Comparison of ENCODE assay signal across 13 cellular contexts in genomic region chr4:7811536-7812190, GRCh38.
DNase-seq lines count a peak whose midpoint lies in the region; ATAC-seq and TF ChIP-seq lines count a peak whose summit lies in the region.
"Had no signal": no experiment of that assay in that cellular context is flagged by ENCODE, and none has a peak within 500 bp of the region (broad histone marks: within the 10 kb centered on the region; RNA-seq: fewer than 3 reads in every experiment).

No MANE protein-coding gene starts in this region.

- no peaks in the 10 kb centered on the region for H3K4me1 Mint-ChIP-seq in MCF 10A (ENCODE audit: insufficient read depth, unreplicated experiment)
- peaks cover 54% of the 10 kb centered on the region for H3K4me1 Mint-ChIP-seq in neural progenitor cell

- H3F3A ChIP-seq in neural progenitor cell (ENCODE audit: low read depth), result peaks cover 6% of the 10 kb centered on the region

- peaks cover 3% of the 10 kb centered on the region for H4K20me1 ChIP-seq in neural progenitor cell (ENCODE audit: low read depth)

- H3K4me3 Mint-ChIP-seq in MCF 10A (ENCODE audit: unreplicated experiment) (no peak overlapping the region), neural progenitor cell (no peak overlapping the region)
- H3K4me3 Mint-ChIP-seq: activated CD4-positive, alpha-beta memory T cell treated with anti-CD3 and anti-CD28 coated beads, Interleukin-2, amount 10 ng/mL, durations not matched to agents 7 days and 5 days had no signal

- TF ChIP-seq CTCF in breast epithelium (IDR thresholded peaks at IDR 0.05) (no peak), MCF 10A (IDR thresholded peaks at IDR 0.05; ENCODE audit: unreplicated experiment) (no peak), left ventricle myocardium inferior (IDR thresholded peaks at IDR 0.05; ENCODE audit: borderline replicate concordance) (no peak), neural progenitor cell (IDR thresholded peaks at IDR 0.05) (no peak)

- BruUV-seq in MCF 10A (replicated peaks; lab: Mats Ljungman, UMichigan), result no TSS peak

- DNase-seq in breast epithelium (ENCODE audit: low spot score in 2 of 2), result no peak
- no peak for DNase-seq in MCF 10A (ENCODE audit: unreplicated experiment)
- peak; percentile 75 for DNase-seq in left ventricle myocardium inferior
- peak; percentile 61 for DNase-seq in neural progenitor cell (ENCODE audit: low spot score)
- DNase-seq in NOMO-1 treated with dmso at 0.1 percent for 144 hours (lab: John Stamatoyannopoulos, UW; ENCODE audit: unreplicated experiment), result no peak
- no peak for DNase-seq in activated T-cell treated with anti-CD3 and anti-CD28 coated beads for 4 hours
- no peak for DNase-seq in NCI-H146 treated with DMSO at 0.1 percent for 48 hours (lab: John Stamatoyannopoulos, UW; ENCODE audit: unreplicated experiment)
- DNase-seq: activated CD4-positive, alpha-beta memory T cell treated with anti-CD3 and anti-CD28 coated beads, Interleukin-2, amount 10 ng/mL, durations not matched to agents 7 days and 5 days; DMS79; NCI-H1417 treated with DMSO at 0.1 percent for 48 hours had no signal

- H3K36me3 Mint-ChIP-seq in MCF 10A (ENCODE audit: insufficient read depth, unreplicated experiment) (peaks cover 18% of the 10 kb centered on the region), neural progenitor cell (peaks cover 12% of the 10 kb centered on the region)

- H3K79me2 ChIP-seq in neural progenitor cell (ENCODE audit: low read depth), result no peaks in the 10 kb centered on the region

- H3K9me3 Mint-ChIP-seq in MCF 10A (ENCODE audit: unreplicated experiment) (no peaks in the 10 kb centered on the region), neural progenitor cell (no peaks in the 10 kb centered on the region)
- H3K9me3 Mint-ChIP-seq: activated CD4-positive, alpha-beta memory T cell treated with anti-CD3 and anti-CD28 coated beads, Interleukin-2, amount 10 ng/mL, durations not matched to agents 7 days and 5 days had no signal

- H3K9me3 ChIP-seq in breast epithelium (no peaks in the 10 kb centered on the region), left ventricle myocardium inferior (replicated peaks) (no peaks in the 10 kb centered on the region), neural progenitor cell (ENCODE audit: low read depth) (no peaks in the 10 kb centered on the region)
- H3K9me3 ChIP-seq: prostate gland had no signal

- intact Hi-C loops in breast epithelium (cut with DNase I; ENCODE audit: low total_unique reads) (no loop called here), MCF 10A (cut with micrococcal nuclease) (no loop called here), left ventricle myocardium inferior (cut with micrococcal nuclease) (no loop called here)

- H3K27me3 ChIP-seq in breast epithelium (no peaks in the 10 kb centered on the region), left ventricle myocardium inferior (ENCODE audit: low read depth) (no peaks in the 10 kb centered on the region), neural progenitor cell (no peaks in the 10 kb centered on the region)

- no peak for TF ChIP-seq POLR2A in breast epithelium (IDR thresholded peaks at IDR 0.05)

- H3K4me2 ChIP-seq in neural progenitor cell, result peak overlapping the region; percentile 35

- POLR2A ChIA-PET in MCF 10A (lab: Yijun Ruan, JAX), result interaction anchor here (0.5 to 0.6 kb wide), 2 partner anchors 128 to 196 kb away, joined by 3 read pairs; partner anchors contain the start of gene AFAP1

- CTCF ChIA-PET in MCF 10A (lab: Yijun Ruan, JAX), result interaction anchor here (1.1 to 2.2 kb wide), 3 partner anchors 176 to 591 kb away, joined by 3 to 14 read pairs (median 6); no protein-coding TSS in a partner anchor

- ATAC-seq in HG02870 (IDR thresholded peaks at IDR 0.05; ENCODE audit: unreplicated experiment), result no peak

- no peak overlapping the region for H2AFZ ChIP-seq in neural progenitor cell (replicated peaks)

- H3K36me3 ChIP-seq in breast epithelium (peaks cover 4% of the 10 kb centered on the region), left ventricle myocardium inferior (peaks cover 25% of the 10 kb centered on the region), neural progenitor cell (no peaks in the 10 kb centered on the region)
- H3K36me3 ChIP-seq: prostate gland had no signal

- H3K27ac Mint-ChIP-seq in MCF 10A (ENCODE audit: low read depth, unreplicated experiment), result no peak overlapping the region
- H3K27ac Mint-ChIP-seq in neural progenitor cell, result peak overlapping the region; percentile 35
- H3K27ac Mint-ChIP-seq: activated CD4-positive, alpha-beta memory T cell treated with anti-CD3 and anti-CD28 coated beads, Interleukin-2, amount 10 ng/mL, durations not matched to agents 7 days and 5 days had no signal

- H3K27ac ChIP-seq in breast epithelium, result peak overlapping the region; percentile 17 to 51
- peak overlapping the region; percentile 82 for H3K27ac ChIP-seq in left ventricle myocardium inferior (replicated peaks)
- no peak overlapping the region for H3K27ac ChIP-seq in neural progenitor cell
- H3K27ac ChIP-seq: 22Rv1, prostate gland had no signal

- no peak overlapping the region for H3K9ac ChIP-seq in neural progenitor cell

- H3K27me3 Mint-ChIP-seq in MCF 10A (ENCODE audit: insufficient read depth, unreplicated experiment) (no peaks in the 10 kb centered on the region), neural progenitor cell (ENCODE audit: insufficient read depth, low read depth) (peaks cover 2% of the 10 kb centered on the region)
- H3K27me3 Mint-ChIP-seq: activated CD4-positive, alpha-beta memory T cell treated with anti-CD3 and anti-CD28 coated beads, Interleukin-2, amount 10 ng/mL, durations not matched to agents 7 days and 5 days had no signal

- H3K4me1 ChIP-seq in breast epithelium (peaks cover 0 to 5% of the 10 kb centered on the region in 2 donors), left ventricle myocardium inferior (peaks cover 56% of the 10 kb centered on the region), neural progenitor cell (peaks cover 24% of the 10 kb centered on the region)
- H3K4me1 ChIP-seq: prostate gland had no signal

- H3K4me3 ChIP-seq in breast epithelium, result no peak overlapping the region
- no peak overlapping the region for H3K4me3 ChIP-seq in left ventricle myocardium inferior
- H3K4me3 ChIP-seq in neural progenitor cell, result no peak overlapping the region
- H3K4me3 ChIP-seq: prostate gland had no signal

Comparison
In these comparisons a context has a peak if more than half of its experiments do, and no peak if none do; other contexts are left out.
1. DNase-seq: peak in left ventricle myocardium inferior (single experiment) and neural progenitor cell (single experiment); none in breast epithelium (0 of 2), MCF 10A (single experiment), NOMO-1 treated with dmso at 0.1 percent for 144 hours (single experiment), activated T-cell treated with anti-CD3 and anti-CD28 coated beads for 4 hours (single experiment) and NCI-H146 treated with DMSO at 0.1 percent for 48 hours (single experiment).